1 cellular context compared by ENCODE assay signal in the genomic region with DNA sequence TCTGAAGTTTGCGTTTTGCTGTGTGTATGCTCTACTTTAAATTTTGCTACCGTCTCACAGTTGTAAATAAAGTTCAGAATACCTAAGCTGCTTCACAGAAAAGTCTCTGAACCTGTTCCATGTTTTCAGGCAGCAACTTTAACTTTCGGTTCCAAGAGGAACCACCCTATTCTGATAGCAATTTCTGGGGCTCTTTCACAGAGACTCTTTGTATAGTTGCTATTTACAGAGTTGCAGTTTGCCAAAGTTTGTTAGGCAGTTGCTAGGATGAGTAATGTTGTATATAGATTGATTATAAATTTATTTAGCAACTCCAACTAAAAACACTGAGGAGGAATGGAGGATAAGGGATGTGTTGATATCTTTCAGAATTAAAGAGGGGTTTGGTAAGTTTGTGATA.
TF ChIP-seq lines count a peak whose summit lies in the region.

No MANE protein-coding gene starts in this region.

TF ChIP-seq in GM12878, 131 proteins besides CTCF, POLR2A, EP300 and RAD21:
- no peak for TF ChIP-seq EZH2 (IDR thresholded peaks at IDR 0.05; ENCODE audit: borderline replicate concordance, control insufficient read depth, low read depth, low read length)
- no peak for TF ChIP-seq NR2C1 (IDR thresholded peaks at IDR 0.05)
- TF ChIP-seq NBN (IDR thresholded peaks at IDR 0.05) = no peak
